ENCODE assay signal across 19 cellular contexts in the genomic region with DNA sequence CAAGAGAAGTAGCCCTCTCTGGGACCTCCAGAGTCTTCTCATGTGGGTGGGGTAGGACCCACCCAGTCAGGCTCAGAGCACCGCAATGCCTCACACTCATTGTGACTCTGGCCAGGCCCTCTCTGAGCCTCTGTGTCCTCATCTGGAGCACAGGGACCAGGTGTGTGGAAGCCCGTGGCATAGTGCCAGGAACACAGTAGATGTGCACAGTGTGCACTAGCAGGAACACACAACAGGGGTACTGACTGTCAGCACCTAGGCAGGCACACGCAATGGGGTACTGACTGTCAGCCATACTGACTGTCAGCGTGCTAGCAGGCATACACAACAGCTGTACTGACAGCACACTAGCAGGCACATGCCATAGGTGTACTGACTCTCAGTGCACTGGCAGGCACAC. TPM values are rescaled to one million over a fixed set of nuclear protein-coding genes. Genes with fewer than 3 reads are reported as not detected.
A peak's percentile ranks its signal among the peaks of the same experiment; 100 is the strongest.
DNase-seq lines count a peak whose midpoint lies in the region; ATAC-seq, FAIRE-seq and TF ChIP-seq lines count a peak whose summit lies in the region.
"Had no signal": no experiment of that assay in that cellular context is flagged by ENCODE, and none has a peak within 500 bp of the region (broad histone marks: within the 10 kb centered on the region; RNA-seq: fewer than 3 reads in every experiment).

No MANE protein-coding gene starts in this region.

- DNase-seq in SHP77 (lab: John Stamatoyannopoulos, UW) (peak; percentile 49 to 55), SHP77 treated with DMSO at 0.1 percent for 48 hours (lab: John Stamatoyannopoulos, UW) (no peak), K562 (ENCODE audit: extremely low read depth in 1 of 4, low spot score in 3 of 4) (no peak), SJCRH30 (no peak), endothelial cell (ENCODE audit: low spot score) (no peak)
- DNase-seq: DMS53, NCI-H1436, NCI-H2081 treated with DMSO at 0.1 percent for 48 hours, NCI-H226, NCI-H526 treated with DMSO at 0.1 percent for 48 hours, PC-3, SK-N-SH, T-cell had no signal

- H3K4me3 Mint-ChIP-seq in IgD-negative memory B cell: peak overlapping the region in 3 of 4 donors; percentile 25 to 57 (median 37)
- H3K4me3 Mint-ChIP-seq in endothelial cell (ENCODE audit: unreplicated experiment): no peak overlapping the region

- H3K36me3 Mint-ChIP-seq in IgD-negative memory B cell (peaks cover 1% of the 10 kb centered on the region), endothelial cell (ENCODE audit: low read depth, unreplicated experiment) (no peaks in the 10 kb centered on the region)
- H3K36me3 Mint-ChIP-seq: T-cell had no signal

- H3K4me3 ChIP-seq in K562: no peak overlapping the region
- H3K4me3 ChIP-seq in SJCRH30: no peak overlapping the region

- POLR2A ChIA-PET in K562 (lab: Yijun Ruan, JAX): interaction anchor here (0.6 to 0.7 kb wide), 2 partner anchors 13 to 226 kb away, joined by 3 read pairs; no protein-coding TSS in a partner anchor

- no peak for TF ChIP-seq EP300 in K562 (IDR thresholded peaks at IDR 0.05; ENCODE audit: low read length)

- H3K9me1 ChIP-seq in K562 (ENCODE audit: control insufficient read depth, insufficient read depth, low read length): no peaks in the 10 kb centered on the region

- H3K4me1 ChIP-seq in K562 (replicated peaks in 1 of 2; ENCODE audit: control insufficient read depth in 2 of 2, insufficient read depth in 2 of 2, low read length in 2 of 2): peaks cover 28 to 73% of the 10 kb centered on the region in 2 experiments
- H3K4me1 ChIP-seq in SJCRH30: peaks cover 6% of the 10 kb centered on the region; the same call in 1 of the 2 replicates

- TF ChIP-seq CTCF in K562 (IDR thresholded peaks at IDR 0.05 in 2 of 3, conservative IDR thresholded peaks at IDR 0.05 in 1 of 3; ENCODE audit: insufficient read depth in 2 of 3, low read depth in 1 of 3, low read length in 3 of 3) (no peak), endothelial cell (IDR thresholded peaks at IDR 0.05; ENCODE audit: unreplicated experiment) (no peak)

- H3K36me3 ChIP-seq in K562 (ENCODE audit: control insufficient read depth, insufficient read depth, low read length) (peaks cover 9% of the 10 kb centered on the region; the same call in 1 of the 3 replicates), SJCRH30 (no peaks in the 10 kb centered on the region)

- no peaks in the 10 kb centered on the region; the same call in 1 of the 2 replicates for H4K20me1 ChIP-seq in K562 (replicated peaks; ENCODE audit: control insufficient read depth, insufficient read depth, low read length)

- no peak overlapping the region for H2AFZ ChIP-seq in K562 (ENCODE audit: low read depth, low read length)

- H3K4me1 Mint-ChIP-seq in IgD-negative memory B cell (peaks cover 9 to 20% (median 11%) of the 10 kb centered on the region in 3 donors), endothelial cell (ENCODE audit: unreplicated experiment) (peaks cover 20% of the 10 kb centered on the region)

- no peak for TF ChIP-seq POLR2A in K562 (conservative IDR thresholded peaks at IDR 0.05)

- H3K4me2 ChIP-seq in K562 (ENCODE audit: insufficient read depth, low read length): no peak overlapping the region
- H3K4me2 ChIP-seq: SK-N-SH had no signal

- peak overlapping the region in 1 of 2 experiments; percentile 84; a peak in 2 of 4 replicates for H3K9ac ChIP-seq in K562 (ENCODE audit: insufficient read depth in 1 of 2, low read depth in 2 of 2, low read length in 2 of 2)
- H3K9ac ChIP-seq: SK-N-SH had no signal

- peaks cover 46% of the 10 kb centered on the region for H3K79me2 ChIP-seq in K562 (ENCODE audit: control insufficient read depth, insufficient read depth, low read length)

- H3K9me3 Mint-ChIP-seq in IgD-negative memory B cell (no peaks in the 10 kb centered on the region), endothelial cell (ENCODE audit: unreplicated experiment) (no peaks in the 10 kb centered on the region)
- H3K9me3 Mint-ChIP-seq: T-cell had no signal

- ATAC-seq in K562: no peak
- ATAC-seq in HG03439 (IDR thresholded peaks at IDR 0.05; ENCODE audit: unreplicated experiment): no peak
- ATAC-seq: PC-3, T-cell had no signal

- intact Hi-C loops in K562 (cut with micrococcal nuclease): loop anchor here (10.0 kb wide), 1 partner anchor 120 kb away; a partner anchor contains a TSS

- H3K9me3 ChIP-seq in K562 (replicated peaks; ENCODE audit: control insufficient read depth, insufficient read depth, low read depth, low read length) (no peaks in the 10 kb centered on the region), SJCRH30 (replicated peaks) (no peaks in the 10 kb centered on the region)
- H3K9me3 ChIP-seq: SK-N-SH had no signal

- H3K27ac Mint-ChIP-seq in IgD-negative memory B cell: no peak overlapping the region
- H3K27ac Mint-ChIP-seq in endothelial cell (ENCODE audit: unreplicated experiment): no peak overlapping the region
- H3K27ac Mint-ChIP-seq: CD14-positive monocyte had no signal

- no TSS peak for BruUV-seq in K562 (replicated peaks; lab: Mats Ljungman, UMichigan)

- H3K27ac ChIP-seq in K562 (ENCODE audit: extremely low read depth, low read depth, low read length): no peak overlapping the region
- no peak overlapping the region for H3K27ac ChIP-seq in SJCRH30

- CTCF ChIA-PET in K562 (lab: Yijun Ruan, JAX; ENCODE audit: low intra/inter-chr PET ratio): no interaction called here

- WGBS in K562 (ENCODE audit: insufficient coverage, low coverage, missing lambda C conversion rate): 65% methylated on average over 4 of the region's 4 CpGs

- in situ Hi-C loops in K562 (cut with MboI): no loop called here

- FAIRE-seq in K562 (lab: Jason Lieb, UNC): no peak
- FAIRE-seq: GM19239, H54 had no signal

- H3K27me3 ChIP-seq in K562 (ENCODE audit: control insufficient read depth in 2 of 2, insufficient read depth in 2 of 2, low read length in 2 of 2) (no peaks in the 10 kb centered on the region), SJCRH30 (no peaks in the 10 kb centered on the region)

- TF ChIP-seq RAD21 in K562 (CRISPR knock-in tag; conservative IDR thresholded peaks at IDR 0.05 in 1 of 2, IDR thresholded peaks at IDR 0.05 in 1 of 2): no peak

- peaks cover 3% of the 10 kb centered on the region for H3K27me3 Mint-ChIP-seq in IgD-negative memory B cell
- peaks cover 13% of the 10 kb centered on the region for H3K27me3 Mint-ChIP-seq in endothelial cell (ENCODE audit: unreplicated experiment)
- H3K27me3 Mint-ChIP-seq: T-cell had no signal

RNA-seq across cellular contexts. Expression of a gene that starts 2.0 kb away (rescaled TPM):
- polyA plus RNA-seq in IgD-negative memory B cell (2.7 TPM), K562 (2011; rRNA removed) (30.9 and 37.6 TPM in 2 replicates), K562 (2014; fragmentation: Illumina TruSeq; extraction: Trizol) (20.3 and 36.0 TPM in 2 replicates), K562 (2014; fragmentation: Nextera tagmentation; extraction: Ambion mirVana) (under 1 TPM; 0.70 to 0.85 TPM), K562 (2014; rRNA removed) (58.0 and 60.2 TPM in 2 replicates)
- 14.9 and 42.3 TPM in 2 replicates for total RNA-seq in K562 (2011; cell fraction: chromatin; rRNA removed; ENCODE audit: low replicate concordance)
- 45.7 and 51.0 TPM in 2 replicates for total RNA-seq in K562 (2011; cell fraction: nucleolus; rRNA removed)
- 22.8 and 23.8 TPM in 2 replicates for total RNA-seq in K562 (2011; cell fraction: nucleoplasm; rRNA removed)
- total RNA-seq in K562 (2014; rRNA removed) (65.6 and 79.2 TPM in 2 replicates), K562 (2014; rRNA removed; fragmentation: Illumina TruSeq; extraction: Trizol) (6.8 and 8.8 TPM in 2 replicates), K562 (2015; rRNA removed; fragmentation: Illumina TruSeq; extraction: Trizol) (29.4 and 29.9 TPM in 2 replicates), K562 (2021) (50.2 and 52.4 TPM in 2 replicates), endothelial cell (ENCODE audit: unreplicated experiment) (12.8 TPM)
- 51.3 and 126 TPM in 2 replicates for polyA plus RNA-seq in K562 (2011; cell fraction: cytosol; rRNA removed)
- polyA plus RNA-seq in K562 (2011; cell fraction: nucleus; rRNA removed): 98.8 and 152 TPM in 2 replicates
- polyA plus RNA-seq in K562 (2012): 20.9 and 32.0 TPM in 2 replicates
- 4.9 and 7.8 TPM in 2 replicates for polyA minus RNA-seq in K562 (2011; rRNA and poly(A)+ RNA removed)
- polyA minus RNA-seq in K562 (2011; cell fraction: cytosol; rRNA and poly(A)+ RNA removed): 17.1 and 19.4 TPM in 2 replicates
- polyA minus RNA-seq in K562 (2011; cell fraction: nucleus; rRNA and poly(A)+ RNA removed): 7.1 and 9.2 TPM in 2 replicates
- total RNA-seq in SJCRH30 (2014; rRNA removed; shearing (Covaris generic)): 36.6 and 38.0 TPM in 2 replicates

RNA-seq across cellular contexts. Expression of a gene that starts 2.9 kb away (rescaled TPM):
- polyA plus RNA-seq in IgD-negative memory B cell: 2.6 TPM
- total RNA-seq in K562 (2011; cell fraction: chromatin; rRNA removed; ENCODE audit: low replicate concordance): 274 and 684 TPM in 2 replicates
- 188 TPM in 2 replicates for total RNA-seq in K562 (2011; cell fraction: nucleolus; rRNA removed)
- total RNA-seq in K562 (2011; cell fraction: nucleoplasm; rRNA removed): 175 and 176 TPM in 2 replicates
- total RNA-seq in K562 (2014; rRNA removed): 27.7 and 32.0 TPM in 2 replicates
- 11.3 and 12.0 TPM in 2 replicates for total RNA-seq in K562 (2014; rRNA removed; fragmentation: Illumina TruSeq; extraction: Trizol)
- total RNA-seq in K562 (2015; rRNA removed; fragmentation: Illumina TruSeq; extraction: Trizol): 14.0 and 15.4 TPM in 2 replicates
- total RNA-seq in K562 (2021): 53.1 and 61.0 TPM in 2 replicates
- polyA plus RNA-seq in K562 (2011; rRNA removed): 25.2 and 34.3 TPM in 2 replicates
- polyA plus RNA-seq in K562 (2011; cell fraction: cytosol; rRNA removed): 10.0 and 23.6 TPM in 2 replicates
- 238 and 368 TPM in 2 replicates for polyA plus RNA-seq in K562 (2011; cell fraction: nucleus; rRNA removed)
- polyA plus RNA-seq in K562 (2012): 10.8 and 25.1 TPM in 2 replicates
- 17.9 and 20.1 TPM in 2 replicates for polyA plus RNA-seq in K562 (2014; fragmentation: Illumina TruSeq; extraction: Trizol)
- polyA plus RNA-seq in K562 (2014; fragmentation: Nextera tagmentation; extraction: Ambion mirVana): under 1 TPM; 0.36 to 0.45 TPM
- 31.8 and 35.7 TPM in 2 replicates for polyA plus RNA-seq in K562 (2014; rRNA removed)
- 48.3 and 49.0 TPM in 2 replicates for polyA minus RNA-seq in K562 (2011; rRNA and poly(A)+ RNA removed)
- 14.8 and 14.9 TPM in 2 replicates for polyA minus RNA-seq in K562 (2011; cell fraction: cytosol; rRNA and poly(A)+ RNA removed)
- 63.7 and 84.3 TPM in 2 replicates for polyA minus RNA-seq in K562 (2011; cell fraction: nucleus; rRNA and poly(A)+ RNA removed)
- total RNA-seq in SJCRH30 (2014; rRNA removed; shearing (Covaris generic)): 16.7 and 25.6 TPM in 2 replicates
- total RNA-seq in endothelial cell (ENCODE audit: unreplicated experiment): 20.2 TPM

RNA-seq across cellular contexts. Expression of a gene that starts 28.3 kb away (rescaled TPM):
- polyA plus RNA-seq in IgD-negative memory B cell (10.6 TPM), K562 (2011; rRNA removed) (7.4 and 8.1 TPM in 2 replicates), K562 (2014; fragmentation: Illumina TruSeq; extraction: Trizol) (6.3 and 8.8 TPM in 2 replicates), K562 (2014; fragmentation: Nextera tagmentation; extraction: Ambion mirVana) (under 1 TPM; 0.03 to 0.08 TPM), K562 (2014; rRNA removed) (8.4 and 8.5 TPM in 2 replicates)
- 8.8 and 18.6 TPM in 2 replicates for total RNA-seq in K562 (2011; cell fraction: chromatin; rRNA removed; ENCODE audit: low replicate concordance)
- 13.2 and 13.8 TPM in 2 replicates for total RNA-seq in K562 (2011; cell fraction: nucleolus; rRNA removed)
- total RNA-seq in K562 (2011; cell fraction: nucleoplasm; rRNA removed): 10.0 and 10.4 TPM in 2 replicates
- total RNA-seq in K562 (2014; rRNA removed) (10.2 and 11.5 TPM in 2 replicates), K562 (2014; rRNA removed; fragmentation: Illumina TruSeq; extraction: Trizol) (2.6 and 2.8 TPM in 2 replicates), K562 (2015; rRNA removed; fragmentation: Illumina TruSeq; extraction: Trizol) (5.2 and 5.5 TPM in 2 replicates), K562 (2021) (11.5 and 13.9 TPM in 2 replicates), endothelial cell (ENCODE audit: unreplicated experiment) (11.2 TPM)
- polyA plus RNA-seq in K562 (2011; cell fraction: cytosol; rRNA removed): 8.1 and 14.6 TPM in 2 replicates
- 18.5 and 27.6 TPM in 2 replicates for polyA plus RNA-seq in K562 (2011; cell fraction: nucleus; rRNA removed)
- polyA plus RNA-seq in K562 (2012): 8.0 and 9.6 TPM in 2 replicates
- polyA minus RNA-seq in K562 (2011; rRNA and poly(A)+ RNA removed): 3.0 and 4.5 TPM in 2 replicates
- 6.2 and 7.3 TPM in 2 replicates for polyA minus RNA-seq in K562 (2011; cell fraction: cytosol; rRNA and poly(A)+ RNA removed)
- polyA minus RNA-seq in K562 (2011; cell fraction: nucleus; rRNA and poly(A)+ RNA removed): 4.3 and 4.4 TPM in 2 replicates
- 19.5 and 20.2 TPM in 2 replicates for total RNA-seq in SJCRH30 (2014; rRNA removed; shearing (Covaris generic))

RNA-seq across cellular contexts. Expression of a gene that starts 41.2 kb away (rescaled TPM):
- not detected for polyA plus RNA-seq in IgD-negative memory B cell
- total RNA-seq in K562 (2011; cell fraction: chromatin; rRNA removed; ENCODE audit: low replicate concordance): not detected in 2 replicates
- 4.9 and 6.3 TPM in 2 replicates for total RNA-seq in K562 (2011; cell fraction: nucleolus; rRNA removed)
- not detected in 2 replicates for total RNA-seq in K562 (2011; cell fraction: nucleoplasm; rRNA removed)
- total RNA-seq in K562 (2014; rRNA removed): 0.32 and 3.8 TPM in 2 replicates
- not detected in 2 replicates for total RNA-seq in K562 (2014; rRNA removed; fragmentation: Illumina TruSeq; extraction: Trizol)
- total RNA-seq in K562 (2015; rRNA removed; fragmentation: Illumina TruSeq; extraction: Trizol): 0.19 TPM in 1 of 2 replicates, not detected in the other
- not detected in 2 replicates for total RNA-seq in K562 (2021)
- polyA plus RNA-seq in K562 (2011; rRNA removed): 0.10 and 0.37 TPM in 2 replicates
- 1.1 and 5.8 TPM in 2 replicates for polyA plus RNA-seq in K562 (2011; cell fraction: cytosol; rRNA removed)
- 1.4 and 13.8 TPM in 2 replicates for polyA plus RNA-seq in K562 (2011; cell fraction: nucleus; rRNA removed)
- polyA plus RNA-seq in K562 (2012): 0.87 and 1.3 TPM in 2 replicates
- not detected in 2 replicates for polyA plus RNA-seq in K562 (2014; fragmentation: Illumina TruSeq; extraction: Trizol)
- polyA plus RNA-seq in K562 (2014; fragmentation: Nextera tagmentation; extraction: Ambion mirVana): not detected
- 3.2 and 3.5 TPM in 2 replicates for polyA plus RNA-seq in K562 (2014; rRNA removed)
- polyA minus RNA-seq in K562 (2011; rRNA and poly(A)+ RNA removed): not detected in 2 replicates
- not detected in 2 replicates for polyA minus RNA-seq in K562 (2011; cell fraction: cytosol; rRNA and poly(A)+ RNA removed)
- polyA minus RNA-seq in K562 (2011; cell fraction: nucleus; rRNA and poly(A)+ RNA removed): 1.2 TPM in 1 of 2 replicates, not detected in the other
- 1.3 and 1.7 TPM in 2 replicates for total RNA-seq in SJCRH30 (2014; rRNA removed; shearing (Covaris generic))
- not detected for total RNA-seq in endothelial cell (ENCODE audit: unreplicated experiment)
- total RNA-seq: A673 had no signal
- polyA plus RNA-seq: CD14-positive monocyte had no signal

RNA-seq across cellular contexts. Expression of a gene that starts 52.5 kb away (rescaled TPM):
- 64.3 TPM for polyA plus RNA-seq in IgD-negative memory B cell
- 98.6 and 222 TPM in 2 replicates for total RNA-seq in K562 (2011; cell fraction: chromatin; rRNA removed; ENCODE audit: low replicate concordance)
- total RNA-seq in K562 (2011; cell fraction: nucleolus; rRNA removed): 116 and 124 TPM in 2 replicates
- 75.6 and 81.5 TPM in 2 replicates for total RNA-seq in K562 (2011; cell fraction: nucleoplasm; rRNA removed)
- 64.3 and 74.1 TPM in 2 replicates for total RNA-seq in K562 (2014; rRNA removed)
- 16.1 and 19.1 TPM in 2 replicates for total RNA-seq in K562 (2014; rRNA removed; fragmentation: Illumina TruSeq; extraction: Trizol)
- 37.3 and 37.7 TPM in 2 replicates for total RNA-seq in K562 (2015; rRNA removed; fragmentation: Illumina TruSeq; extraction: Trizol)
- total RNA-seq in K562 (2021): 64.0 and 78.9 TPM in 2 replicates
- 37.5 and 39.5 TPM in 2 replicates for polyA plus RNA-seq in K562 (2011; rRNA removed)
- polyA plus RNA-seq in K562 (2011; cell fraction: cytosol; rRNA removed): 52.0 and 57.8 TPM in 2 replicates
- 132 and 147 TPM in 2 replicates for polyA plus RNA-seq in K562 (2011; cell fraction: nucleus; rRNA removed)
- 44.1 and 48.2 TPM in 2 replicates for polyA plus RNA-seq in K562 (2012)
- 20.0 and 36.3 TPM in 2 replicates for polyA plus RNA-seq in K562 (2014; fragmentation: Illumina TruSeq; extraction: Trizol)
- 1 to 10 TPM; 2.2 to 6.0 TPM for polyA plus RNA-seq in K562 (2014; fragmentation: Nextera tagmentation; extraction: Ambion mirVana)
- polyA plus RNA-seq in K562 (2014; rRNA removed): 66.9 and 70.5 TPM in 2 replicates
- 18.4 and 33.9 TPM in 2 replicates for polyA minus RNA-seq in K562 (2011; rRNA and poly(A)+ RNA removed)
- polyA minus RNA-seq in K562 (2011; cell fraction: cytosol; rRNA and poly(A)+ RNA removed): 14.4 and 22.2 TPM in 2 replicates
- polyA minus RNA-seq in K562 (2011; cell fraction: nucleus; rRNA and poly(A)+ RNA removed): 46.2 and 62.4 TPM in 2 replicates
- total RNA-seq in SJCRH30 (2014; rRNA removed; shearing (Covaris generic)): 39.3 and 44.5 TPM in 2 replicates
- total RNA-seq in endothelial cell (ENCODE audit: unreplicated experiment): 33.4 TPM

Comparison
In these comparisons a context has a peak if more than half of its experiments do, and no peak if none do; other contexts are left out.
1. DNase-seq: peak in SHP77 (2 of 2); none in SHP77 treated with DMSO at 0.1 percent for 48 hours (single experiment), K562 (0 of 4), SJCRH30 (0 of 2) and endothelial cell (single experiment).